1 cellular context compared by ENCODE assay signal in the genomic region with DNA sequence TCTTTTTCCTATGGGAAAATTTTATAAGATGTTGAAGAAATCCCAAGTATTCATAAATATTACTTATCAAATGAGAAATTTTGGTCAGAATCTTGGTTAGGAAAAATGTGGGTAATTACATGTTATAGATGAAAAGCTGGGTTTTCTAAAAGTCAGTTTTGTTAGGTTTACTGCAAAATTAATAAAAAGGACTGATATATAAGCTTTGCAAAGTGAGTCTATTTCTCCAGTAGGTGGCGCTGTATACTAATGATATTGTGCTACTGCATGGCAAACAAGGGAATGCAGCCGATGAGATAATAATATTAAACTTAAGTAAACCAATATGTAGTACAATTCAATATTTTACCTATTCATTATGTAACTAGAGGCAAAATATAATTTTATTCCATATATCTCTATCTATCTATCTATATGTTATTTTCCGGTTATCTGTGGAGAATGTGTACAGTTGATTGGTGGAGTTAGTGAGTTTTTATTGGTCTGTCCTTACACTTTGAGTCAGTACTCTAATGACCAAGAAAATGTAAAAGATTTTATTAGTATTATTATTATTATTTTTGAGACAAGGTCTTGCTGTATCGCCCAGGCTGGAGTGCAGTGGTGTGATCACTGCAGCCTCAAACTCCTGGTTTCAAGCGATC.
TF ChIP-seq lines count a peak whose summit lies in the region.

No MANE protein-coding gene starts in this region.

TF ChIP-seq in GM12878, 131 proteins besides CTCF, POLR2A, EP300 and RAD21:
- TF ChIP-seq ZBTB33 (IDR thresholded peaks at IDR 0.05) (no peak), SMC3 (IDR thresholded peaks at IDR 0.05; ENCODE audit: borderline replicate concordance, low read length) (0 out of 2 replicates have a peak, but pooled peaks have one; percentile 16)
